In the genomic region with DNA sequence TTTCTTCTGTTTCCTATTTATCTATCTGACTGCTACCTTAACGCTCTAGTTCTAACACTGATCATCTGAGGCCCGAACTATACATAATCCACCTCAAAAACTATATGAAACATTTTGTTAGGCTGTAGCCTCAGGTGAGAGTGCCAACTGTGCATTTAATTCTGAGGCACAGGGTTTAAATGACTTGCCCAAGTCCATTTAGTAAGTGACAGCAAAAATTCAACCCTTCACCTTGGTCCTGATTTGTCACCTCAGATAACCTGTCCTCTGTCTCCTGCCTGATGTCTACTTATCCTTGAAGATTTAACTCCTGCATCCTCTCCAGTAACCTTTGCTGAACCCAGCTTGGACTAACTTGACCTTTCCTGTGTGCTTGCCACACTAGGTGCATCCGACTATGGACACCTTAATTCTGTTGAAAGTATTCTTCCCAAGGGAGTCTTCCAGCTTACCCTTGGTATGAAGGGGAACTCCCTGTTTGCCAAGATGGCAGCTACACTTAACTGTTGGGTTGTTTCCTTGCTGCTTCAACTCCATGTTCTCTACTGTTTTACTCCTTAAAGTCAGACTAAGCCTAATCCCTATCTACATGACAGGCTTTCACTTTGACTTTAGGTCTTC, we compare ENCODE assay signal across 1 cellular context.
TF ChIP-seq lines count a peak whose summit lies in the region.

No MANE protein-coding gene starts in this region.

TF ChIP-seq in A549, 52 proteins besides CTCF, POLR2A, EP300 and RAD21:
- no peak for TF ChIP-seq MAFK (IDR thresholded peaks at IDR 0.05; ENCODE audit: partially characterized antibody)
- no peak for TF ChIP-seq HDAC2 (IDR thresholded peaks at IDR 0.05)
- no peak for TF ChIP-seq PHF8 (IDR thresholded peaks at IDR 0.05; ENCODE audit: borderline replicate concordance, low read depth)
- TF ChIP-seq RNF2 (IDR thresholded peaks at IDR 0.05; ENCODE audit: borderline replicate concordance, low read depth), result no peak
- TF ChIP-seq ZSCAN20 (CRISPR knock-in tag; IDR thresholded peaks at IDR 0.05), result no peak
- TF ChIP-seq HOXA7 (CRISPR knock-in tag; IDR thresholded peaks at IDR 0.05), result no peak
- TF ChIP-seq TFCP2L1 (CRISPR knock-in tag; IDR thresholded peaks at IDR 0.05), result no peak
- no peak for TF ChIP-seq BHLHE40 (IDR thresholded peaks at IDR 0.05; ENCODE audit: low read depth, low read length)
- TF ChIP-seq, protein P1, sequence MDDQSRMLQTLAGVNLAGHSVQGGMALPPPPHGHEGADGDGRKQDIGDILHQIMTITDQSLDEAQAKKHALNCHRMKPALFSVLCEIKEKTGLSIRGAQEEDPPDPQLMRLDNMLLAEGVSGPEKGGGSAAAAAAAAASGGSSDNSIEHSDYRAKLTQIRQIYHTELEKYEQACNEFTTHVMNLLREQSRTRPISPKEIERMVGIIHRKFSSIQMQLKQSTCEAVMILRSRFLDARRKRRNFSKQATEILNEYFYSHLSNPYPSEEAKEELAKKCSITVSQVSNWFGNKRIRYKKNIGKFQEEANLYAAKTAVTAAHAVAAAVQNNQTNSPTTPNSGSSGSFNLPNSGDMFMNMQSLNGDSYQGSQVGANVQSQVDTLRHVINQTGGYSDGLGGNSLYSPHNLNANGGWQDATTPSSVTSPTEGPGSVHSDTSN (IDR thresholded peaks at IDR 0.05), result no peak
- TF ChIP-seq RCOR1 (IDR thresholded peaks at IDR 0.05; ENCODE audit: low read depth, low read length), result no peak
- no peak for TF ChIP-seq JUN (IDR thresholded peaks at IDR 0.05)
- TF ChIP-seq, protein P2, sequence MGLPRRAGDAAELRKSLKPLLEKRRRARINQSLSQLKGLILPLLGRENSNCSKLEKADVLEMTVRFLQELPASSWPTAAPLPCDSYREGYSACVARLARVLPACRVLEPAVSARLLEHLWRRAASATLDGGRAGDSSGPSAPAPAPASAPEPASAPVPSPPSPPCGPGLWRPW (IDR thresholded peaks at IDR 0.05), result no peak
- TF ChIP-seq CEBPB (IDR thresholded peaks at IDR 0.05), result no peak
- no peak for TF ChIP-seq MAZ (IDR thresholded peaks at IDR 0.05; ENCODE audit: borderline replicate concordance, low read depth, low read length)
- no peak for TF ChIP-seq JUNB (IDR thresholded peaks at IDR 0.05)
- TF ChIP-seq CBX2 (IDR thresholded peaks at IDR 0.05; ENCODE audit: borderline replicate concordance, low read depth), result no peak
- TF ChIP-seq, protein P3, sequence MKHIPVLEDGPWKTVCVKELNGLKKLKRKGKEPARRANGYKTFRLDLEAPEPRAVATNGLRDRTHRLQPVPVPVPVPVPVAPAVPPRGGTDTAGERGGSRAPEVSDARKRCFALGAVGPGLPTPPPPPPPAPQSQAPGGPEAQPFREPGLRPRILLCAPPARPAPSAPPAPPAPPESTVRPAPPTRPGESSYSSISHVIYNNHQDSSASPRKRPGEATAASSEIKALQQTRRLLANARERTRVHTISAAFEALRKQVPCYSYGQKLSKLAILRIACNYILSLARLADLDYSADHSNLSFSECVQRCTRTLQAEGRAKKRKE (CRISPR knock-in tag; IDR thresholded peaks at IDR 0.05; ENCODE audit: low read depth), result no peak
